2 cellular contexts compared by ENCODE assay signal in the genomic region with DNA sequence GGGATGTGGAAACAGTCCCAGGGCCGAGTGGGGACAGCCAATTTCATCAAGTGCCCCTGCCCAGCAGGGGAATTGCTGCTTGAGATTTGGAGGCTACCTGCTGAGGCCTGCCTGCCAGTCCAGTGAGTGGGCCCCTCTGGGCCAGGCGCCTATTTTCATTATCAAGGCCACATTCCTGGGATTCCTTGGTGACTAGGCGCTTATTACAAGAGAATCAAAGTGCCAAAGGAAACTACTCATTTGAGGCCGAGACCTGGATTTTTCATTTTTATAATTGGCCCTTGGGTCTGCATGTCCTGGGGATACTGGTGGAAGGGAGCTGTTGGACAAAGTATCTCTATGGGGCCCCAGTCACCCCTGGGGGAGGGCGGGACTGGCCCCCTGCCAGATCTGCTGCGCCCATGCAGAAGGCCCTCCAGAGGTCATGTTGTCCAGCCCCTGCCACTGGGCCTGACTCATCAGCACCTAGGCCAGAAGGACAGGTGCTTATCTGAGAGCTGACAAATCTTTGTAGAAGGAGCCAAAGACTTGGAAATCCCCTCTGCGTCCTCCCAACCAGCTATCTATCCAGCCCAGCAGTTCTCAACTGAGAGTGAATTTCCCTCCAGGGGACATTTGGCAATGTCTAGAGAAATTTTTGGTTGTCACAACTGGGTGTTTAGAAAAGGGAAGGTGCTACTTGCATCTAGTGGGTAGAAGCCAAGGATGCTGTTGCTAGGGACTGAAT.
A peak's percentile ranks its signal among the peaks of the same experiment; 100 is the strongest.
TF ChIP-seq lines count a peak whose summit lies in the region.

No MANE protein-coding gene starts in this region.

TF ChIP-seq in IMR-90, 13 proteins besides CTCF, POLR2A, EP300 and RAD21:
- no peak for TF ChIP-seq MAZ (IDR thresholded peaks at IDR 0.05; ENCODE audit: borderline replicate concordance, low read depth, low read length)
- TF ChIP-seq BHLHE40 (IDR thresholded peaks at IDR 0.05; ENCODE audit: low read depth, low read length): no peak
- TF ChIP-seq SMC3 (IDR thresholded peaks at IDR 0.05; ENCODE audit: low read depth, low read length): no peak
- TF ChIP-seq RFX5 (IDR thresholded peaks at IDR 0.05; ENCODE audit: low read depth, low read length): no peak
- TF ChIP-seq NFE2L2 (IDR thresholded peaks at IDR 0.05; ENCODE audit: low read depth, low read length): no peak; the same call in 1 of the 2 replicates
- no peak for TF ChIP-seq CHD1 (IDR thresholded peaks at IDR 0.05; ENCODE audit: low read depth, low read length)
- TF ChIP-seq CEBPB (IDR thresholded peaks at IDR 0.05; ENCODE audit: low read depth, low read length): no peak
- no peak for TF ChIP-seq MXI1 (IDR thresholded peaks at IDR 0.05; ENCODE audit: borderline replicate concordance, low read depth, low read length)
- TF ChIP-seq FOS (IDR thresholded peaks at IDR 0.05; ENCODE audit: low read depth, low read length): no peak
- TF ChIP-seq RCOR1 (IDR thresholded peaks at IDR 0.05; ENCODE audit: insufficient replicate concordance, low read length): no peak
- TF ChIP-seq, protein P1, sequence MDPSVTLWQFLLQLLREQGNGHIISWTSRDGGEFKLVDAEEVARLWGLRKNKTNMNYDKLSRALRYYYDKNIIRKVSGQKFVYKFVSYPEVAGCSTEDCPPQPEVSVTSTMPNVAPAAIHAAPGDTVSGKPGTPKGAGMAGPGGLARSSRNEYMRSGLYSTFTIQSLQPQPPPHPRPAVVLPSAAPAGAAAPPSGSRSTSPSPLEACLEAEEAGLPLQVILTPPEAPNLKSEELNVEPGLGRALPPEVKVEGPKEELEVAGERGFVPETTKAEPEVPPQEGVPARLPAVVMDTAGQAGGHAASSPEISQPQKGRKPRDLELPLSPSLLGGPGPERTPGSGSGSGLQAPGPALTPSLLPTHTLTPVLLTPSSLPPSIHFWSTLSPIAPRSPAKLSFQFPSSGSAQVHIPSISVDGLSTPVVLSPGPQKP (IDR thresholded peaks at IDR 0.05; ENCODE audit: borderline replicate concordance, low read depth, low read length): no peak
- TF ChIP-seq, protein P2, sequence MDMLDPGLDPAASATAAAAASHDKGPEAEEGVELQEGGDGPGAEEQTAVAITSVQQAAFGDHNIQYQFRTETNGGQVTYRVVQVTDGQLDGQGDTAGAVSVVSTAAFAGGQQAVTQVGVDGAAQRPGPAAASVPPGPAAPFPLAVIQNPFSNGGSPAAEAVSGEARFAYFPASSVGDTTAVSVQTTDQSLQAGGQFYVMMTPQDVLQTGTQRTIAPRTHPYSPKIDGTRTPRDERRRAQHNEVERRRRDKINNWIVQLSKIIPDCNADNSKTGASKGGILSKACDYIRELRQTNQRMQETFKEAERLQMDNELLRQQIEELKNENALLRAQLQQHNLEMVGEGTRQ (IDR thresholded peaks at IDR 0.05; ENCODE audit: low read depth, low read length): no peak
- no peak for TF ChIP-seq MAFK (IDR thresholded peaks at IDR 0.05; ENCODE audit: low read depth, low read length)

TF ChIP-seq in endothelial cell of umbilical vein, 7 proteins besides CTCF, POLR2A, EP300 and RAD21 (continued from another document):
- TF ChIP-seq GATA2 (IDR thresholded peaks at IDR 0.05; ENCODE audit: insufficient read depth, insufficient read length, low read depth, low read length) (peak; percentile 82), JUN (IDR thresholded peaks at IDR 0.05; ENCODE audit: borderline replicate concordance, insufficient read depth, insufficient read length, low read depth) (peak; percentile 43), POLR2AphosphoS5 (IDR thresholded peaks at IDR 0.05; ENCODE audit: insufficient read depth, low read depth, low read length) (peak; percentile 79), FOS (IDR thresholded peaks at IDR 0.05; ENCODE audit: borderline replicate concordance, insufficient read depth, low read length) (peak; percentile 68)
